8 cellular contexts compared by ENCODE assay signal in genomic region chr22:40396882-40397281, GRCh38. TPM values are rescaled to one million over a fixed set of nuclear protein-coding genes. Genes with fewer than 3 reads are reported as not detected.
A peak's percentile ranks its signal among the peaks of the same experiment; 100 is the strongest.
DNase-seq lines count a peak whose midpoint lies in the region; TF ChIP-seq lines count a peak whose summit lies in the region.

No MANE protein-coding gene starts in this region.

- H3K4me1 ChIP-seq in prostate gland (replicated peaks) (peaks cover 6% of the 10 kb centered on the region), tibial nerve (peaks cover 0 to 9% (median 0%) of the 10 kb centered on the region in 4 donors)

- CTCF ChIA-PET in activated CD4-positive, alpha-beta memory T cell treated with anti-CD3 and anti-CD28 coated beads for 36 hours (lab: Charles Lee): interaction anchor here (0.6 kb wide), 1 partner anchor 19 kb away, joined by 4 read pairs; no protein-coding TSS in a partner anchor

- H3K36me3 ChIP-seq in prostate gland (no peaks in the 10 kb centered on the region), tibial nerve (peaks cover 0 to 17% (median 0%) of the 10 kb centered on the region in 3 donors)

- TF ChIP-seq EP300 in tibial nerve (IDR thresholded peaks at IDR 0.05): no peak

- no peaks in the 10 kb centered on the region for H3K9me3 ChIP-seq in prostate gland
- no peaks in the 10 kb centered on the region for H3K9me3 ChIP-seq in tibial nerve

- H3K27ac Mint-ChIP-seq in activated CD4-positive, alpha-beta memory T cell treated with anti-CD3 and anti-CD28 coated beads for 36 hours: no peak overlapping the region

- DNase-seq in EH (ENCODE audit: low read depth) (peak; percentile 82), NCI-H446 (lab: John Stamatoyannopoulos, UW) (peak; percentile 27 to 64), fibroblast of the conjunctiva (ENCODE audit: low read depth) (peak; percentile 20), prostate gland (ENCODE audit: low spot score) (peak; percentile 94), HuH-7 (ENCODE audit: low spot score) (no peak), tibial nerve (ENCODE audit: low spot score in 2 of 2) (no peak), head of caudate nucleus (no peak)
- DNase-seq in activated CD4-positive, alpha-beta memory T cell treated with anti-CD3 and anti-CD28 coated beads for 36 hours: no peak

- WGBS in prostate gland: 20% methylated on average over 4 of the region's 4 CpGs
- WGBS in tibial nerve, 2 donors: 38 to 43% methylated on average over 4 of the region's 4 CpGs

- H3K36me3 Mint-ChIP-seq in activated CD4-positive, alpha-beta memory T cell treated with anti-CD3 and anti-CD28 coated beads for 36 hours: peaks cover 8% of the 10 kb centered on the region

- TF ChIP-seq CTCF in prostate gland (IDR thresholded peaks at IDR 0.05) (no peak), tibial nerve (IDR thresholded peaks at IDR 0.05) (no peak)

- H3K4me3 ChIP-seq in prostate gland (no peak overlapping the region), tibial nerve (no peak overlapping the region)

- TF ChIP-seq POLR2A in prostate gland (IDR thresholded peaks at IDR 0.05) (peak; percentile 13), tibial nerve (IDR thresholded peaks at IDR 0.05) (no peak)

- POLR2A ChIA-PET in activated CD4-positive, alpha-beta memory T cell treated with anti-CD3 and anti-CD28 coated beads for 36 hours (lab: Charles Lee): interaction anchor here (0.8 kb wide), 1 partner anchor 9 kb away, joined by 3 read pairs; no protein-coding TSS in a partner anchor

- intact Hi-C loops in prostate gland (cut with DNase I): no loop called here
- intact Hi-C loops in activated CD4-positive, alpha-beta memory T cell treated with anti-CD3 and anti-CD28 coated beads for 36 hours (cut with micrococcal nuclease): no loop called here
- intact Hi-C loops in head of caudate nucleus (cut with DNase I): no loop called here

- H3K27me3 Mint-ChIP-seq in activated CD4-positive, alpha-beta memory T cell treated with anti-CD3 and anti-CD28 coated beads for 36 hours: no peaks in the 10 kb centered on the region

- no peaks in the 10 kb centered on the region for H3K9me3 Mint-ChIP-seq in activated CD4-positive, alpha-beta memory T cell treated with anti-CD3 and anti-CD28 coated beads for 36 hours

- no peak overlapping the region for H3K4me3 Mint-ChIP-seq in activated CD4-positive, alpha-beta memory T cell treated with anti-CD3 and anti-CD28 coated beads for 36 hours

- peak overlapping the region; percentile 85 to 90 for H3K27ac ChIP-seq in prostate gland
- H3K27ac ChIP-seq in tibial nerve: no peak overlapping the region

- H3K4me1 Mint-ChIP-seq in activated CD4-positive, alpha-beta memory T cell treated with anti-CD3 and anti-CD28 coated beads for 36 hours (ENCODE audit: low read depth): peaks cover 48% of the 10 kb centered on the region

- H3K27me3 ChIP-seq in prostate gland (replicated peaks; ENCODE audit: insufficient read depth) (no peaks in the 10 kb centered on the region), tibial nerve (no peaks in the 10 kb centered on the region)

RNA-seq across cellular contexts. Expression of gene SGSM3, which starts 26.5 kb away (rescaled TPM):
- total RNA-seq in prostate gland (100 to 1,000 TPM; 148 to 155 TPM), tibial nerve (100 to 1,000 TPM in 1 of 4 donors, 10 to 100 TPM in 3; 47.2 to 106 (median 69.2) TPM)
- total RNA-seq in activated CD4-positive, alpha-beta memory T cell treated with anti-CD3 and anti-CD28 coated beads for 36 hours: 10 to 100 TPM; 53.2 to 55.4 TPM

RNA-seq across cellular contexts. Expression of gene ADSL, which starts 50.6 kb away (rescaled TPM):
- total RNA-seq in prostate gland (10 to 100 TPM; 63.9 to 64.5 TPM), tibial nerve (10 to 100 TPM; 36.1 to 71.8 (median 58.1) TPM)
- total RNA-seq in activated CD4-positive, alpha-beta memory T cell treated with anti-CD3 and anti-CD28 coated beads for 36 hours: 100 to 1,000 TPM; 143 to 146 TPM

Comparison
In these comparisons a context has a peak if more than half of its experiments do, and no peak if none do; other contexts are left out.
1. DNase-seq: peak in EH (single experiment), NCI-H446 (2 of 2), fibroblast of the conjunctiva (single experiment) and prostate gland (single experiment); none in HuH-7 (single experiment), tibial nerve (0 of 2), activated CD4-positive, alpha-beta memory T cell treated with anti-CD3 and anti-CD28 coated beads for 36 hours (single experiment) and head of caudate nucleus (0 of 42).
2. H3K27ac ChIP-seq: peak in prostate gland (2 of 2); none in tibial nerve (0 of 4).